In genomic region chr2:176445831-176446433, GRCh38 we compare ENCODE assay signal across 14 cellular contexts.
DNase-seq lines count a peak whose midpoint lies in the region; ATAC-seq and TF ChIP-seq lines count a peak whose summit lies in the region.
"Had no signal": no experiment of that assay in that cellular context is flagged by ENCODE, and none has a peak within 500 bp of the region (broad histone marks: within the 10 kb centered on the region; RNA-seq: fewer than 3 reads in every experiment).

No MANE protein-coding gene starts in this region.

- no peak for TF ChIP-seq POLR2A in gastroesophageal sphincter (IDR thresholded peaks at IDR 0.05)

- POLR2A ChIA-PET in GM10248 (lab: Yijun Ruan, JAX) = no interaction called here

- H3K9me3 ChIP-seq in left lung (no peaks in the 10 kb centered on the region), gastroesophageal sphincter (no peaks in the 10 kb centered on the region)

- no peaks in the 10 kb centered on the region for H3K36me3 ChIP-seq in left lung
- no peaks in the 10 kb centered on the region for H3K36me3 ChIP-seq in gastroesophageal sphincter

- 83% methylated on average over 4 of the region's 4 CpGs; no CpG with 5 or more reads in 1 of the 2 donors for WGBS in gastroesophageal sphincter (ENCODE audit: low coverage in 1 of 2), 2 donors

- no peaks in the 10 kb centered on the region for H3K4me1 ChIP-seq in left lung
- H3K4me1 ChIP-seq in gastroesophageal sphincter = no peaks in the 10 kb centered on the region

- intact Hi-C loops in left lung (cut with DNase I) = no loop called here

- peak; percentile 66 for DNase-seq in AG20443 (ENCODE audit: low spot score)
- peak; percentile 87 for DNase-seq in LHCN-M2 (ENCODE audit: low read depth)
- peak; percentile 50 for DNase-seq in astrocyte of the hippocampus (ENCODE audit: low read depth, low spot score)
- no peak for DNase-seq in left lung
- no peak for DNase-seq in GM10248 (ENCODE audit: extremely low spot score)
- no peak for DNase-seq in SKM-1 (lab: John Stamatoyannopoulos, UW; ENCODE audit: unreplicated experiment)
- DNase-seq: activated CD4-positive, alpha-beta T cell treated with anti-CD3 and anti-CD28 coated beads, Interleukin-2, amount 50 U/mL, for 1 hour; aorta; effector memory CD4-positive, alpha-beta T cell; small intestine; T-helper 2 cell had no signal

- ATAC-seq in left lung (peak; percentile 46), gastroesophageal sphincter (no peak), GM21786 (IDR thresholded peaks at IDR 0.05; ENCODE audit: unreplicated experiment) (no peak)

- TF ChIP-seq CTCF in left lung (IDR thresholded peaks at IDR 0.05) (no peak), gastroesophageal sphincter (IDR thresholded peaks at IDR 0.05) (no peak), GM10248 (IDR thresholded peaks at IDR 0.05; ENCODE audit: control extremely low read depth, extremely low read depth, low read depth, missing control alignments) (no peak)

- no peak overlapping the region for H3K4me3 ChIP-seq in left lung
- H3K4me3 ChIP-seq in gastroesophageal sphincter = no peak overlapping the region

- CTCF ChIA-PET in GM10248 (lab: Yijun Ruan, JAX) = interaction anchor here (0.9 to 5.4 kb wide), 6 partner anchors 10 to 305 kb away, joined by 3 to 48 read pairs (median 3); no protein-coding TSS in a partner anchor

- H3K27me3 ChIP-seq in left lung = no peaks in the 10 kb centered on the region
- no peaks in the 10 kb centered on the region for H3K27me3 ChIP-seq in gastroesophageal sphincter

- TF ChIP-seq EP300 in gastroesophageal sphincter (IDR thresholded peaks at IDR 0.05) = no peak

- H3K27ac ChIP-seq in left lung = no peak overlapping the region
- no peak overlapping the region for H3K27ac ChIP-seq in gastroesophageal sphincter
- H3K27ac ChIP-seq: C4-2B had no signal

Comparison
In these comparisons a context has a peak if more than half of its experiments do, and no peak if none do; other contexts are left out.
1. DNase-seq: peak in AG20443 (single experiment), LHCN-M2 (single experiment) and astrocyte of the hippocampus (single experiment); none in left lung (0 of 2), GM10248 (single experiment) and SKM-1 (single experiment).